Comparison of ENCODE assay signal across 8 cellular contexts in genomic region chr20:63657260-63657936, GRCh38. TPM values are rescaled to one million over a fixed set of nuclear protein-coding genes. Genes with fewer than 3 reads are reported as not detected.
A peak's percentile ranks its signal among the peaks of the same experiment; 100 is the strongest.
DNase-seq lines count a peak whose midpoint lies in the region; ATAC-seq and TF ChIP-seq lines count a peak whose summit lies in the region.

No MANE protein-coding gene starts in this region.

- H3K27ac ChIP-seq in fibroblast of lung (ENCODE audit: insufficient read depth, low read length) (peak overlapping the region; percentile 83), foreskin keratinocyte (no peak overlapping the region)

- intact Hi-C loops in sciatic nerve (cut with DNase I) = no loop called here

- peak overlapping the region; percentile 71 for H3K9ac ChIP-seq in fibroblast of lung (ENCODE audit: insufficient read depth, low read length)

- H3K36me3 Mint-ChIP-seq in activated naive CD4-positive, alpha-beta T cell treated with anti-CD3 and anti-CD28 coated beads, Interleukin-2, amount 10 ng/mL, durations not matched to agents 7 days and 5 days = peaks cover 2% of the 10 kb centered on the region

- H4K20me1 ChIP-seq in fibroblast of lung (ENCODE audit: control insufficient read depth, extremely low read depth, insufficient read depth, low read length) = no peaks in the 10 kb centered on the region

- H2AFZ ChIP-seq in fibroblast of lung (ENCODE audit: low read length) = peak overlapping the region; percentile 87

- H3K9me3 ChIP-seq in fibroblast of lung (ENCODE audit: control insufficient read depth, insufficient read depth, low read depth, low read length) = no peaks in the 10 kb centered on the region

- peaks cover 10% of the 10 kb centered on the region for H3K36me3 ChIP-seq in fibroblast of lung (ENCODE audit: control insufficient read depth, insufficient read depth, low read length)

- no peak for DNase-seq in activated naive CD4-positive, alpha-beta T cell treated with anti-CD3 and anti-CD28 coated beads, Interleukin-2, amount 10 ng/mL, durations not matched to agents 7 days and 5 days
- no peak for DNase-seq in activated naive CD4-positive, alpha-beta T cell treated with Interleukin-2 at 50 U/mL for 16 hours
- DNase-seq in RPMI7951 (ENCODE audit: low read depth) = peak; percentile 40
- peak in 1 of 2 donors; percentile 36 for DNase-seq in fibroblast of lung (ENCODE audit: low read depth in 2 of 2)
- DNase-seq in sciatic nerve (ENCODE audit: low spot score) = no peak
- DNase-seq in foreskin keratinocyte = no peak
- no peak for DNase-seq in A172 (ENCODE audit: low spot score)

- H3K4me1 ChIP-seq in fibroblast of lung (ENCODE audit: control insufficient read depth, extremely low read depth, insufficient read depth, low read length) = peaks cover 7% of the 10 kb centered on the region
- H3K4me1 ChIP-seq in foreskin keratinocyte = no peaks in the 10 kb centered on the region

- peak overlapping the region; percentile 88 for H3K27ac Mint-ChIP-seq in activated naive CD4-positive, alpha-beta T cell treated with anti-CD3 and anti-CD28 coated beads, Interleukin-2, amount 10 ng/mL, durations not matched to agents 7 days and 5 days

- no peak for TF ChIP-seq CTCF in fibroblast of lung (conservative IDR thresholded peaks at IDR 0.05 in 1 of 2, IDR thresholded peaks at IDR 0.05 in 1 of 2; ENCODE audit: low read depth in 1 of 2, low read length in 2 of 2)
- no peak for TF ChIP-seq CTCF in foreskin keratinocyte (conservative IDR thresholded peaks at IDR 0.05)

- peak overlapping the region; percentile 56 for H3K4me2 ChIP-seq in fibroblast of lung (ENCODE audit: extremely low read depth, insufficient read depth, low read length)

- peaks cover 25% of the 10 kb centered on the region for H3K27me3 Mint-ChIP-seq in activated naive CD4-positive, alpha-beta T cell treated with anti-CD3 and anti-CD28 coated beads, Interleukin-2, amount 10 ng/mL, durations not matched to agents 7 days and 5 days

- H3K4me3 ChIP-seq in fibroblast of lung (replicated peaks in 1 of 4; ENCODE audit: control extremely low read depth in 1 of 4, insufficient read depth in 1 of 4, low read depth in 3 of 4, low read length in 4 of 4) = peak overlapping the region; percentile 72 to 75 (median 74)

- H3K4me1 Mint-ChIP-seq in activated naive CD4-positive, alpha-beta T cell treated with anti-CD3 and anti-CD28 coated beads, Interleukin-2, amount 10 ng/mL, durations not matched to agents 7 days and 5 days = peaks cover 38% of the 10 kb centered on the region

- H3K9me3 Mint-ChIP-seq in activated naive CD4-positive, alpha-beta T cell treated with anti-CD3 and anti-CD28 coated beads, Interleukin-2, amount 10 ng/mL, durations not matched to agents 7 days and 5 days = no peaks in the 10 kb centered on the region

- CTCF ChIA-PET in activated naive CD4-positive, alpha-beta T cell treated with anti-CD3 and anti-CD28 coated beads, Interleukin-2, amount 10 ng/mL, durations not matched to agents 7 days and 5 days (lab: Charles Lee) = interaction anchor here (1.3 to 1.7 kb wide), 2 partner anchors 15 to 120 kb away, joined by 4 to 7 read pairs; no protein-coding TSS in a partner anchor

- H3K79me2 ChIP-seq in fibroblast of lung (ENCODE audit: control insufficient read depth, insufficient read depth, low read length) = peaks cover 27% of the 10 kb centered on the region

- H3K27me3 ChIP-seq in fibroblast of lung (ENCODE audit: control insufficient read depth, insufficient read depth, low read length) = no peaks in the 10 kb centered on the region
- H3K27me3 ChIP-seq in foreskin keratinocyte = peaks cover 26% of the 10 kb centered on the region

- peak; percentile 0 for ATAC-seq in sciatic nerve
- ATAC-seq in foreskin keratinocyte = no peak
- ATAC-seq in GM21423 (IDR thresholded peaks at IDR 0.05; ENCODE audit: unreplicated experiment) = no peak

- H3K4me3 Mint-ChIP-seq in activated naive CD4-positive, alpha-beta T cell treated with anti-CD3 and anti-CD28 coated beads, Interleukin-2, amount 10 ng/mL, durations not matched to agents 7 days and 5 days = peak overlapping the region; percentile 84

RNA-seq across cellular contexts. Expression of gene RTEL1, which starts 0.7 kb away (rescaled TPM):
- 17.4 and 18.7 TPM in 2 replicates for total RNA-seq in RPMI7951 (2014; rRNA removed; shearing (Covaris generic))
- total RNA-seq in fibroblast of lung = 8.5 and 12.4 TPM in 2 replicates
- 4.7 and 11.5 TPM in 2 replicates for polyA plus RNA-seq in fibroblast of lung
- polyA plus RNA-seq in fibroblast of lung (2012) = 7.0 and 13.8 TPM in 2 replicates
- 20.4 and 77.8 TPM in 2 replicates for polyA minus RNA-seq in fibroblast of lung (ENCODE audit: low replicate concordance)
- 34.1 TPM for total RNA-seq in sciatic nerve
- total RNA-seq in foreskin keratinocyte = 17.6 and 20.7 TPM in 2 replicates
- 14.2 and 15.5 TPM in 2 replicates for polyA plus RNA-seq in foreskin keratinocyte
- 17.8 and 22.2 TPM in 2 replicates for total RNA-seq in A172 (2014; rRNA removed; shearing (Covaris generic))

RNA-seq across cellular contexts. Expression of gene STMN3, which starts 4.2 kb away (rescaled TPM):
- 75.3 and 102 TPM in 2 replicates for total RNA-seq in RPMI7951 (2014; rRNA removed; shearing (Covaris generic))
- total RNA-seq in fibroblast of lung (16.4 and 34.3 TPM in 2 replicates), sciatic nerve (19.7 TPM), foreskin keratinocyte (2.0 and 9.6 TPM in 2 replicates)
- polyA plus RNA-seq in fibroblast of lung (3.7 and 27.4 TPM in 2 replicates), foreskin keratinocyte (2.4 and 11.2 TPM in 2 replicates)
- 6.8 and 60.2 TPM in 2 replicates for polyA plus RNA-seq in fibroblast of lung (2012)
- 10.4 and 96.0 TPM in 2 replicates for polyA minus RNA-seq in fibroblast of lung (ENCODE audit: low replicate concordance)
- total RNA-seq in A172 (2014; rRNA removed; shearing (Covaris generic)) = 2.2 and 2.6 TPM in 2 replicates

RNA-seq across cellular contexts. Expression of gene GMEB2, which starts 30.5 kb away (rescaled TPM):
- 7.6 and 10.0 TPM in 2 replicates for total RNA-seq in RPMI7951 (2014; rRNA removed; shearing (Covaris generic))
- total RNA-seq in fibroblast of lung = 7.4 and 10.9 TPM in 2 replicates
- 6.3 and 7.9 TPM in 2 replicates for polyA plus RNA-seq in fibroblast of lung
- 7.2 and 8.5 TPM in 2 replicates for polyA plus RNA-seq in fibroblast of lung (2012)
- polyA minus RNA-seq in fibroblast of lung (ENCODE audit: low replicate concordance) = 9.4 and 10.5 TPM in 2 replicates
- total RNA-seq in sciatic nerve = 11.1 TPM
- 10.3 and 11.2 TPM in 2 replicates for total RNA-seq in foreskin keratinocyte
- polyA plus RNA-seq in foreskin keratinocyte = 6.9 and 7.2 TPM in 2 replicates
- total RNA-seq in A172 (2014; rRNA removed; shearing (Covaris generic)) = 15.0 and 17.5 TPM in 2 replicates

RNA-seq across cellular contexts. Expression of gene TNFRSF6B, which starts 39.1 kb away (rescaled TPM):
- 0.36 and 1.1 TPM in 2 replicates for total RNA-seq in RPMI7951 (2014; rRNA removed; shearing (Covaris generic))
- total RNA-seq in fibroblast of lung (6.7 and 35.2 TPM in 2 replicates), sciatic nerve (6.1 TPM), foreskin keratinocyte (189 and 224 TPM in 2 replicates)
- polyA plus RNA-seq in fibroblast of lung (3.8 and 5.7 TPM in 2 replicates), foreskin keratinocyte (245 and 287 TPM in 2 replicates)
- polyA plus RNA-seq in fibroblast of lung (2012) = 4.9 and 14.5 TPM in 2 replicates
- 1.9 and 2.9 TPM in 2 replicates for polyA minus RNA-seq in fibroblast of lung (ENCODE audit: low replicate concordance)
- 2.4 and 3.4 TPM in 2 replicates for total RNA-seq in A172 (2014; rRNA removed; shearing (Covaris generic))

RNA-seq across cellular contexts. Expression of gene ARFRP1, which starts 50.4 kb away (rescaled TPM):
- 38.8 and 69.0 TPM in 2 replicates for total RNA-seq in RPMI7951 (2014; rRNA removed; shearing (Covaris generic))
- total RNA-seq in fibroblast of lung (24.7 and 35.0 TPM in 2 replicates), sciatic nerve (49.1 TPM), foreskin keratinocyte (32.3 and 39.2 TPM in 2 replicates)
- polyA plus RNA-seq in fibroblast of lung (32.2 and 34.6 TPM in 2 replicates), foreskin keratinocyte (43.5 and 49.0 TPM in 2 replicates)
- 36.3 and 40.1 TPM in 2 replicates for polyA plus RNA-seq in fibroblast of lung (2012)
- polyA minus RNA-seq in fibroblast of lung (ENCODE audit: low replicate concordance) = 10.0 and 12.5 TPM in 2 replicates
- 61.1 and 65.7 TPM in 2 replicates for total RNA-seq in A172 (2014; rRNA removed; shearing (Covaris generic))
